In genomic region chr3:122560680-122561079, GRCh38 we compare ENCODE assay signal across 8 cellular contexts. TPM values are rescaled to one million over a fixed set of nuclear protein-coding genes. Genes with fewer than 3 reads are reported as not detected.
DNase-seq lines count a peak whose midpoint lies in the region; ATAC-seq and TF ChIP-seq lines count a peak whose summit lies in the region.

No MANE protein-coding gene starts in this region.

- no peaks in the 10 kb centered on the region for H3K27me3 Mint-ChIP-seq in T-helper 1 cell treated with Interleukin-12 subunit alpha and Interleukin-12 subunit beta and Interleukin-4 antibody, amounts not matched to agents 30 μg/mL and 1 μg/mL, for 36 hours (ENCODE audit: low read depth)

- H3K27ac ChIP-seq in brain microvascular endothelial cell (no peak overlapping the region), lower lobe of right lung (no peak overlapping the region)

- no peak overlapping the region for H3K4me3 ChIP-seq in brain microvascular endothelial cell (ENCODE audit: low read depth, low read length)
- no peak overlapping the region for H3K4me3 ChIP-seq in lower lobe of right lung

- DNase-seq in AML-193 (lab: John Stamatoyannopoulos, UW) (peak; percentile 78 to 91), GM13976 (ENCODE audit: low spot score) (peak; percentile 77), NCI-H1092 treated with DMSO at 0.1 percent for 48 hours (lab: John Stamatoyannopoulos, UW) (peak; percentile 48), brain microvascular endothelial cell (peak; percentile 68), lower lobe of right lung (no peak)
- peak; percentile 55 for DNase-seq in stimulated activated naive CD8-positive, alpha-beta T cell treated with anti-CD3 and anti-CD28 coated beads, Interleukin-15, Interleukin-2, amounts not matched to agents 100 U/mL and 50 U/mL, for 24 hours

- ATAC-seq in lower lobe of right lung (peak; percentile 17 to 24), GM21528 (IDR thresholded peaks at IDR 0.05; ENCODE audit: low FRiP score, unreplicated experiment) (no peak)
- peak; percentile 35 for ATAC-seq in stimulated activated naive CD8-positive, alpha-beta T cell treated with anti-CD3 and anti-CD28 coated beads, Interleukin-15, Interleukin-2, amounts not matched to agents 100 U/mL and 50 U/mL, for 24 hours

- intact Hi-C loops in lower lobe of right lung (cut with DNase I): loop anchor here (10.0 kb wide), 1 partner anchor 114 kb away; no protein-coding TSS in a partner anchor

- H3K27me3 ChIP-seq in brain microvascular endothelial cell (replicated peaks): no peaks in the 10 kb centered on the region
- H3K27me3 ChIP-seq in lower lobe of right lung (ENCODE audit: low read depth): no peaks in the 10 kb centered on the region

- TF ChIP-seq CTCF in GM13976 (IDR thresholded peaks at IDR 0.05; ENCODE audit: borderline replicate concordance, control extremely low read depth, extremely low read depth, insufficient read depth, missing control alignments) (peak; percentile 48), brain microvascular endothelial cell (IDR thresholded peaks at IDR 0.05; ENCODE audit: low read depth, low read length, missing control alignments) (peak; percentile 70), lower lobe of right lung (IDR thresholded peaks at IDR 0.05) (peak; percentile 61)

- H3K36me3 Mint-ChIP-seq in T-helper 1 cell treated with Interleukin-12 subunit alpha and Interleukin-12 subunit beta and Interleukin-4 antibody, amounts not matched to agents 30 μg/mL and 1 μg/mL, for 36 hours (ENCODE audit: low read depth): peaks cover 57% of the 10 kb centered on the region

- in situ Hi-C loops in GM13976 (cut with MboI; ENCODE audit: low sequenced_read_pairs, unreplicated experiment): no loop called here
- in situ Hi-C loops in brain microvascular endothelial cell (cut with HindIII; ENCODE audit: low pct_ligation_motif_present, low sequenced_read_pairs): no loop called here

- peaks cover 42% of the 10 kb centered on the region for H3K4me1 Mint-ChIP-seq in T-helper 1 cell treated with Interleukin-12 subunit alpha and Interleukin-12 subunit beta and Interleukin-4 antibody, amounts not matched to agents 30 μg/mL and 1 μg/mL, for 36 hours (ENCODE audit: low read depth)

- no peaks in the 10 kb centered on the region for H3K9me3 Mint-ChIP-seq in T-helper 1 cell treated with Interleukin-12 subunit alpha and Interleukin-12 subunit beta and Interleukin-4 antibody, amounts not matched to agents 30 μg/mL and 1 μg/mL, for 36 hours

- H3K27ac Mint-ChIP-seq in T-helper 1 cell treated with Interleukin-12 subunit alpha and Interleukin-12 subunit beta and Interleukin-4 antibody, amounts not matched to agents 30 μg/mL and 1 μg/mL, for 36 hours: peak overlapping the region; percentile 77

- H3K4me1 ChIP-seq in lower lobe of right lung: peaks cover 44% of the 10 kb centered on the region

- peak overlapping the region; percentile 71 for H3K4me3 Mint-ChIP-seq in T-helper 1 cell treated with Interleukin-12 subunit alpha and Interleukin-12 subunit beta and Interleukin-4 antibody, amounts not matched to agents 30 μg/mL and 1 μg/mL, for 36 hours

- H3K36me3 ChIP-seq in brain microvascular endothelial cell (replicated peaks) (no peaks in the 10 kb centered on the region), lower lobe of right lung (peaks cover 48% of the 10 kb centered on the region)

- no peaks in the 10 kb centered on the region for H3K9me3 ChIP-seq in lower lobe of right lung

RNA-seq across cellular contexts. Expression of gene PARP9, which starts 3.4 kb away (rescaled TPM):
- 90.4 TPM for total RNA-seq in lower lobe of right lung

RNA-seq across cellular contexts. Expression of gene DTX3L, which starts 3.5 kb away (rescaled TPM):
- 82.2 TPM for total RNA-seq in lower lobe of right lung

RNA-seq across cellular contexts. Expression of gene PARP15, which starts 16.8 kb away (rescaled TPM):
- total RNA-seq in lower lobe of right lung: 11.4 TPM

RNA-seq across cellular contexts. Expression of gene KPNA1, which starts 45.9 kb away (rescaled TPM):
- total RNA-seq in lower lobe of right lung: 54.5 TPM
